ENCODE assay signal across 32 cellular contexts in genomic region chr12:63809566-63809965, GRCh38. TPM values are rescaled to one million over a fixed set of nuclear protein-coding genes. Genes with fewer than 3 reads are reported as not detected.
"Had no signal": no experiment of that assay in that cellular context is flagged by ENCODE, and none has a peak within 500 bp of the region (broad histone marks: within the 10 kb centered on the region; RNA-seq: fewer than 3 reads in every experiment).

No MANE protein-coding gene starts in this region.

- H3K9me3 Mint-ChIP-seq: activated CD4-positive, alpha-beta memory T cell treated with anti-CD3 and anti-CD28 coated beads, Interleukin-2, amount 10 ng/mL, durations not matched to agents 7 days and 5 days; activated T-helper 17 cell treated with anti-CD3 and anti-CD28 coated beads, Interleukin-2, amount 50 U/mL, for 72 hours; brain; endodermal cell; T-cell had no signal

- H3K27ac Mint-ChIP-seq: activated CD4-positive, alpha-beta memory T cell treated with anti-CD3 and anti-CD28 coated beads, Interleukin-2, amount 10 ng/mL, durations not matched to agents 7 days and 5 days; activated CD8-positive, alpha-beta memory T cell treated with anti-CD3 and anti-CD28 coated beads, Interleukin-2, amount 10 ng/mL, durations not matched to agents 7 days and 5 days; activated naive CD8-positive, alpha-beta T cell; activated T-helper 17 cell treated with anti-CD3 and anti-CD28 coated beads, Interleukin-2, amount 50 U/mL, for 72 hours; brain; dendritic cell treated with granulocyte-macrophage colony-stimulating factor and Interleukin-4, amounts not matched to agents 40 ng/mL and 50 ng/mL, for 4 days; endodermal cell; T-cell had no signal

- DNase-seq: activated CD4-positive, alpha-beta memory T cell treated with anti-CD3 and anti-CD28 coated beads, Interleukin-2, amount 10 ng/mL, durations not matched to agents 7 days and 5 days; activated CD4-positive, alpha-beta T cell treated with anti-CD3 and anti-CD28 coated beads for 48 hours; activated CD4-positive, CD25-positive, alpha-beta regulatory T cell; activated CD4-positive, CD25-positive, alpha-beta regulatory T cell treated with anti-CD3 and anti-CD28 coated beads, Interleukin-2, amount 50 U/mL, for 72 hours; activated CD8-positive, alpha-beta memory T cell treated with anti-CD3 and anti-CD28 coated beads, Interleukin-2, amount 10 ng/mL, durations not matched to agents 7 days and 5 days; activated CD8-positive, alpha-beta memory T cell treated with anti-CD3 and anti-CD28 coated beads, Interleukin-2, amount 50 U/mL, for 4 hours; activated effector memory CD4-positive, alpha-beta T cell treated with Interleukin-2 at 50 U/mL for 16 hours; activated gamma-delta T cell treated with Interleukin-2 at 50 U/mL for 16 hours; activated naive CD4-positive, alpha-beta T cell treated with anti-CD3 and anti-CD28 coated beads, Interleukin-2, amount 50 U/mL, for 16 hours; activated naive CD4-positive, alpha-beta T cell treated with Interleukin-2 at 50 U/mL for 16 hours; activated T-cell treated with anti-CD3 and anti-CD28 coated beads, Interleukin-2, amount 50 U/mL, for 1 hour; central memory CD4-positive, alpha-beta T cell; cerebellar nuclear complex; dorsolateral prefrontal cortex; effector memory CD4-positive, alpha-beta T cell; endodermal cell; foreskin melanocyte; heart right ventricle; SW 1271; T-cell; T-helper 2 cell had no signal

- ATAC-seq: activated CD8-positive, alpha-beta memory T cell treated with anti-CD3 and anti-CD28 coated beads, Interleukin-2, amount 10 ng/mL, durations not matched to agents 7 days and 5 days; activated T-helper 17 cell treated with anti-CD3 and anti-CD28 coated beads, Interleukin-2, amount 50 U/mL, for 72 hours; esophagus mucosa; gastroesophageal sphincter; heart right ventricle; T-cell had no signal

- H3K27ac ChIP-seq: ascending aorta, breast epithelium, cardiac muscle cell, coronary artery, dorsolateral prefrontal cortex, gastroesophageal sphincter, heart right ventricle, hepatocyte had no signal

- H3K4me3 ChIP-seq: ascending aorta, breast epithelium, cardiac muscle cell, coronary artery, dorsolateral prefrontal cortex, gastroesophageal sphincter, heart right ventricle, hepatocyte had no signal

- H3K27me3 Mint-ChIP-seq: activated CD4-positive, alpha-beta memory T cell treated with anti-CD3 and anti-CD28 coated beads, Interleukin-2, amount 10 ng/mL, durations not matched to agents 7 days and 5 days; activated CD8-positive, alpha-beta memory T cell treated with anti-CD3 and anti-CD28 coated beads, Interleukin-2, amount 10 ng/mL, durations not matched to agents 7 days and 5 days; activated naive CD8-positive, alpha-beta T cell; activated T-helper 17 cell treated with anti-CD3 and anti-CD28 coated beads, Interleukin-2, amount 50 U/mL, for 72 hours; brain; dendritic cell treated with granulocyte-macrophage colony-stimulating factor and Interleukin-4, amounts not matched to agents 40 ng/mL and 50 ng/mL, for 4 days; T-cell had no signal

- H3K4me1 Mint-ChIP-seq: activated T-helper 17 cell treated with anti-CD3 and anti-CD28 coated beads, Interleukin-2, amount 50 U/mL, for 72 hours; brain had no signal

- H3K4me3 Mint-ChIP-seq: activated CD4-positive, alpha-beta memory T cell treated with anti-CD3 and anti-CD28 coated beads, Interleukin-2, amount 10 ng/mL, durations not matched to agents 7 days and 5 days; activated CD8-positive, alpha-beta memory T cell treated with anti-CD3 and anti-CD28 coated beads, Interleukin-2, amount 10 ng/mL, durations not matched to agents 7 days and 5 days; activated naive CD8-positive, alpha-beta T cell; activated T-helper 17 cell treated with anti-CD3 and anti-CD28 coated beads, Interleukin-2, amount 50 U/mL, for 72 hours; brain; dendritic cell treated with granulocyte-macrophage colony-stimulating factor and Interleukin-4, amounts not matched to agents 40 ng/mL and 50 ng/mL, for 4 days; endodermal cell; T-cell had no signal

RNA-seq across cellular contexts. Expression of gene SRGAP1, which starts 34.9 kb away (rescaled TPM):
- total RNA-seq: activated CD4-positive, alpha-beta memory T cell treated with anti-CD3 and anti-CD28 coated beads, Interleukin-2, amount 10 ng/mL, durations not matched to agents 7 days and 5 days had no signal
